ENCODE assay signal across 7 cellular contexts in genomic region chr3:179071161-179071568, GRCh38. TPM values are rescaled to one million over a fixed set of nuclear protein-coding genes. Genes with fewer than 3 reads are reported as not detected.
DNase-seq lines count a peak whose midpoint lies in the region; ATAC-seq and TF ChIP-seq lines count a peak whose summit lies in the region.

No MANE protein-coding gene starts in this region.

- peak overlapping the region; percentile 95 for H2AFZ ChIP-seq in neural progenitor cell (replicated peaks)

- no peak overlapping the region for H3K27ac Mint-ChIP-seq in neural progenitor cell

- H3K4me3 ChIP-seq in epithelial cell of proximal tubule (ENCODE audit: low read depth, low read length) (peak overlapping the region; percentile 96), neural progenitor cell (peak overlapping the region; percentile 81), testis (peak overlapping the region; percentile 75 to 92)

- no peak overlapping the region for H3K9ac ChIP-seq in neural progenitor cell

- H4K20me1 ChIP-seq in neural progenitor cell (ENCODE audit: low read depth): no peaks in the 10 kb centered on the region

- peak; percentile 36 for DNase-seq in NCI-H1694 (lab: John Stamatoyannopoulos, UW)
- peak; percentile 40 for DNase-seq in activated T-cell treated with anti-CD3 and anti-CD28 coated beads for 1 hour (ENCODE audit: low read depth)
- no peak for DNase-seq in epithelial cell of proximal tubule (ENCODE audit: low read depth)
- no peak for DNase-seq in neural progenitor cell (ENCODE audit: low spot score)
- peak; percentile 60 for DNase-seq in testis

- peak overlapping the region; percentile 82 for H3K4me2 ChIP-seq in neural progenitor cell

- WGBS in testis, 2 donors: 0 to 1% methylated on average over 10 to 21 of the region's 21 CpGs

- H3K9me3 Mint-ChIP-seq in neural progenitor cell: no peaks in the 10 kb centered on the region

- H3K4me3 Mint-ChIP-seq in neural progenitor cell: peak overlapping the region; percentile 97

- TF ChIP-seq CTCF in epithelial cell of proximal tubule (conservative IDR thresholded peaks at IDR 0.05; ENCODE audit: low read depth, low read length) (no peak), neural progenitor cell (IDR thresholded peaks at IDR 0.05) (no peak), testis (IDR thresholded peaks at IDR 0.05) (no peak)

- H3K27ac ChIP-seq in neural progenitor cell (no peak overlapping the region), testis (peak overlapping the region; percentile 81 to 91)

- H3K4me1 ChIP-seq in neural progenitor cell: peaks cover 21% of the 10 kb centered on the region
- H3K4me1 ChIP-seq in testis: peaks cover 3% of the 10 kb centered on the region

- peaks cover 8% of the 10 kb centered on the region for H3K4me1 Mint-ChIP-seq in neural progenitor cell

- no peak for TF ChIP-seq POLR2A in testis (IDR thresholded peaks at IDR 0.05)

- ATAC-seq in GM18858 (IDR thresholded peaks at IDR 0.05; ENCODE audit: unreplicated experiment) (peak; percentile 26), HG02623 (IDR thresholded peaks at IDR 0.05; ENCODE audit: unreplicated experiment) (peak; percentile 42)

- intact Hi-C loops in testis (cut with DNase I; ENCODE audit: low total_unique reads): no loop called here

- H3K36me3 ChIP-seq in neural progenitor cell (no peaks in the 10 kb centered on the region), testis (ENCODE audit: low read depth, missing control alignments) (no peaks in the 10 kb centered on the region)

- H3K9me3 ChIP-seq in neural progenitor cell (ENCODE audit: low read depth) (no peaks in the 10 kb centered on the region), testis (no peaks in the 10 kb centered on the region)

- H3K27me3 ChIP-seq in neural progenitor cell: no peaks in the 10 kb centered on the region
- H3K27me3 ChIP-seq in testis: no peaks in the 10 kb centered on the region

- no peaks in the 10 kb centered on the region for H3K36me3 Mint-ChIP-seq in neural progenitor cell

- peaks cover 3% of the 10 kb centered on the region for H3K27me3 Mint-ChIP-seq in neural progenitor cell (ENCODE audit: insufficient read depth, low read depth)

- peaks cover 3% of the 10 kb centered on the region for H3F3A ChIP-seq in neural progenitor cell (ENCODE audit: low read depth)

- H3K79me2 ChIP-seq in neural progenitor cell (ENCODE audit: low read depth): peaks cover 7% of the 10 kb centered on the region

RNA-seq across cellular contexts. Expression of gene ZMAT3, which starts 0.4 kb away (rescaled TPM):
- 4.8 and 10.2 TPM in 2 replicates for total RNA-seq in epithelial cell of proximal tubule
- total RNA-seq in neural progenitor cell (ENCODE audit: low replicate concordance): 6.6 and 8.6 TPM in 2 replicates
- total RNA-seq in testis: 10 to 100 TPM; 12.3 to 13.3 TPM
- 6.4 TPM for polyA plus RNA-seq in testis (ENCODE audit: insufficient read depth, low read depth, low replicate concordance)

Comparison
In these comparisons a context has a peak if more than half of its experiments do, and no peak if none do; other contexts are left out.
1. DNase-seq: peak in NCI-H1694 (single experiment), activated T-cell treated with anti-CD3 and anti-CD28 coated beads for 1 hour (single experiment) and testis (single experiment); none in epithelial cell of proximal tubule (single experiment) and neural progenitor cell (single experiment).
2. Peak in every context shown above with its lines, with median percentiles within 50 percentile points of each other: H3K4me3 ChIP-seq.